In genomic region chr18:77035788-77036187, GRCh38 we compare ENCODE assay signal across 8 cellular contexts.
DNase-seq lines count a peak whose midpoint lies in the region; ATAC-seq, FAIRE-seq and TF ChIP-seq lines count a peak whose summit lies in the region.
"Not testable (repeated sequence)": the region's sequence is repeated elsewhere in the genome, so short reads cannot be mapped to it uniquely, and the experiment has no call there.

No MANE protein-coding gene starts in this region.

- H3K4me3 Mint-ChIP-seq in CD4-positive, CD25-positive, alpha-beta regulatory T cell; activated CD4-positive, alpha-beta T cell treated with anti-CD3 and anti-CD28 coated beads, Interleukin-2, amount 10 ng/mL, durations not matched to agents 24 days and 14 days; astrocyte (ENCODE audit: unreplicated experiment): not testable (repeated sequence)
- peak overlapping the region; percentile 0 for H3K4me3 Mint-ChIP-seq in natural killer cell treated with Interleukin-12 subunit alpha and Interleukin-12 subunit beta and Interleukin-15 and Interleukin-18, amount 100 ng/mL, for 72 hours

- H3K4me3 ChIP-seq in CD4-positive, CD25-positive, alpha-beta regulatory T cell (ENCODE audit: low read depth, low read length); IMR-90 (ENCODE audit: insufficient read depth, low read depth, low read length); astrocyte (ENCODE audit: insufficient read depth, low read depth, low read length); fibroblast of the aortic adventitia (ENCODE audit: low read depth, low read length): not testable (repeated sequence)

- BruUV-seq in IMR-90 (replicated peaks; lab: Mats Ljungman, UMichigan) = not testable (repeated sequence)

- not testable (repeated sequence) for H4K8ac ChIP-seq in IMR-90 (ENCODE audit: low read depth in 2 of 2, low read length in 2 of 2)

- peak overlapping the region; percentile 46 to 87 (median 50) for H3K27ac Mint-ChIP-seq in CD4-positive, CD25-positive, alpha-beta regulatory T cell
- peak overlapping the region; percentile 53 for H3K27ac Mint-ChIP-seq in activated CD4-positive, alpha-beta T cell treated with anti-CD3 and anti-CD28 coated beads, Interleukin-2, amount 10 ng/mL, durations not matched to agents 24 days and 14 days
- not testable (repeated sequence) for H3K27ac Mint-ChIP-seq in astrocyte (ENCODE audit: unreplicated experiment)
- H3K27ac Mint-ChIP-seq in natural killer cell treated with Interleukin-12 subunit alpha and Interleukin-12 subunit beta and Interleukin-15 and Interleukin-18, amount 100 ng/mL, for 72 hours = peak overlapping the region in 1 of 2 donors; percentile 61

- in situ Hi-C loops in IMR-90 (cut with MboI; ENCODE audit: low sequenced_read_pairs) = not testable (repeated sequence)

- H3K4me2 ChIP-seq in IMR-90 (ENCODE audit: low read depth, low read length) (peak overlapping the region; percentile 52; the same call in 1 of the 2 replicates), astrocyte (ENCODE audit: low read length) (peak overlapping the region; percentile 71)

- WGBS in IMR-90 (ENCODE audit: extremely low coverage in 2 of 2, insufficient read length in 1 of 2), 2 experiments = no CpG with 5 or more reads among the region's 4 CpGs

- TF ChIP-seq RAD21 in IMR-90 (IDR thresholded peaks at IDR 0.05; ENCODE audit: low read length) = not testable (repeated sequence)

- H3K14ac ChIP-seq in IMR-90 (replicated peaks; ENCODE audit: low read depth, low read length) = not testable (repeated sequence)

- H4K91ac ChIP-seq in IMR-90 (ENCODE audit: insufficient read depth, low read depth, low read length) = not testable (repeated sequence)

- H3K9ac ChIP-seq in IMR-90 (ENCODE audit: low read depth, low read length) = not testable (repeated sequence)
- H3K9ac ChIP-seq in astrocyte (ENCODE audit: low read length) = peak overlapping the region; percentile 60

- peaks cover 17% of the 10 kb centered on the region for H3K4me1 ChIP-seq in CD4-positive, CD25-positive, alpha-beta regulatory T cell (ENCODE audit: control insufficient read depth, insufficient read depth, low read length, poor library complexity, severe bottlenecking)
- H3K4me1 ChIP-seq in IMR-90 (ENCODE audit: control insufficient read depth, insufficient read depth, low read length) = not testable (repeated sequence)
- H3K4me1 ChIP-seq in astrocyte (ENCODE audit: insufficient read depth, low read length) = peaks cover 22% of the 10 kb centered on the region

- CTCF ChIA-PET in IMR-90 (lab: Yijun Ruan, JAX) = not testable (repeated sequence)

- intact Hi-C loops in IMR-90 (cut with micrococcal nuclease); activated CD4-positive, alpha-beta T cell treated with anti-CD3 and anti-CD28 coated beads, Interleukin-2, amount 10 ng/mL, durations not matched to agents 24 days and 14 days (cut with micrococcal nuclease): not testable (repeated sequence)

- TF ChIP-seq CTCF in IMR-90 (conservative IDR thresholded peaks at IDR 0.05; ENCODE audit: low read depth, low read length); astrocyte (IDR thresholded peaks at IDR 0.05; ENCODE audit: insufficient read depth, low read depth, low read length); fibroblast of the aortic adventitia (IDR thresholded peaks at IDR 0.05; ENCODE audit: insufficient read depth, low read length): not testable (repeated sequence)

- H3K4me1 Mint-ChIP-seq in CD4-positive, CD25-positive, alpha-beta regulatory T cell = peaks cover 34 to 66% (median 45%) of the 10 kb centered on the region in 4 donors
- H3K4me1 Mint-ChIP-seq in activated CD4-positive, alpha-beta T cell treated with anti-CD3 and anti-CD28 coated beads, Interleukin-2, amount 10 ng/mL, durations not matched to agents 24 days and 14 days = peaks cover 23% of the 10 kb centered on the region
- not testable (repeated sequence) for H3K4me1 Mint-ChIP-seq in astrocyte (ENCODE audit: low read depth, unreplicated experiment)
- peaks cover 66 to 70% of the 10 kb centered on the region in 2 donors for H3K4me1 Mint-ChIP-seq in natural killer cell treated with Interleukin-12 subunit alpha and Interleukin-12 subunit beta and Interleukin-15 and Interleukin-18, amount 100 ng/mL, for 72 hours (ENCODE audit: low read depth in 2 of 2)

- not testable (repeated sequence) for H3K4ac ChIP-seq in IMR-90 (ENCODE audit: low read depth, low read length)

- H3K9me1 ChIP-seq in IMR-90 (ENCODE audit: insufficient read depth, low read length) = not testable (repeated sequence)

- not testable (repeated sequence) for H3K9me3 ChIP-seq in CD4-positive, CD25-positive, alpha-beta regulatory T cell (ENCODE audit: control insufficient read depth in 2 of 2, low read length in 2 of 2); IMR-90 (ENCODE audit: control insufficient read depth, insufficient read depth, low read length); astrocyte (ENCODE audit: insufficient read depth, low read depth, low read length)

- not testable (repeated sequence) for DNase-seq in CD4-positive, CD25-positive, alpha-beta regulatory T cell; activated CD4-positive, alpha-beta T cell treated with anti-CD3 and anti-CD28 coated beads, Interleukin-2, amount 10 ng/mL, durations not matched to agents 24 days and 14 days; natural killer cell treated with Interleukin-12 subunit alpha and Interleukin-12 subunit beta and Interleukin-15 and Interleukin-18, amount 100 ng/mL, for 72 hours (ENCODE audit: low spot score)
- DNase-seq in IMR-90 = peak; percentile 62
- peak; percentile 7 for DNase-seq in astrocyte (ENCODE audit: low read depth)
- peak; percentile 29 for DNase-seq in fibroblast of the aortic adventitia (ENCODE audit: low read depth)
- peak; percentile 54 for DNase-seq in stromal cell of bone marrow (ENCODE audit: low read depth)

- H2BK20ac ChIP-seq in IMR-90 (ENCODE audit: low read depth, low read length) = not testable (repeated sequence)

- not testable (repeated sequence) for H3K18ac ChIP-seq in IMR-90 (ENCODE audit: low read depth, low read length)

- not testable (repeated sequence) for H3K79me2 ChIP-seq in astrocyte (ENCODE audit: insufficient read depth, low read length)

- peaks cover 29% of the 10 kb centered on the region for H3K36me3 Mint-ChIP-seq in CD4-positive, CD25-positive, alpha-beta regulatory T cell
- peaks cover 32% of the 10 kb centered on the region for H3K36me3 Mint-ChIP-seq in activated CD4-positive, alpha-beta T cell treated with anti-CD3 and anti-CD28 coated beads, Interleukin-2, amount 10 ng/mL, durations not matched to agents 24 days and 14 days (ENCODE audit: low read depth)
- H3K36me3 Mint-ChIP-seq in astrocyte (ENCODE audit: low read depth, unreplicated experiment); natural killer cell treated with Interleukin-12 subunit alpha and Interleukin-12 subunit beta and Interleukin-15 and Interleukin-18, amount 100 ng/mL, for 72 hours: not testable (repeated sequence)

- not testable (repeated sequence) for H2BK15ac ChIP-seq in IMR-90 (ENCODE audit: low read depth, low read length)

- H2AFZ ChIP-seq in IMR-90 (replicated peaks; ENCODE audit: low read length, poor library complexity); astrocyte (ENCODE audit: low read depth, low read length): not testable (repeated sequence)

- H3K27me3 Mint-ChIP-seq in CD4-positive, CD25-positive, alpha-beta regulatory T cell; activated CD4-positive, alpha-beta T cell treated with anti-CD3 and anti-CD28 coated beads, Interleukin-2, amount 10 ng/mL, durations not matched to agents 24 days and 14 days; astrocyte (ENCODE audit: low read depth, unreplicated experiment); natural killer cell treated with Interleukin-12 subunit alpha and Interleukin-12 subunit beta and Interleukin-15 and Interleukin-18, amount 100 ng/mL, for 72 hours: not testable (repeated sequence)

- not testable (repeated sequence) for H3K9me3 Mint-ChIP-seq in CD4-positive, CD25-positive, alpha-beta regulatory T cell; activated CD4-positive, alpha-beta T cell treated with anti-CD3 and anti-CD28 coated beads, Interleukin-2, amount 10 ng/mL, durations not matched to agents 24 days and 14 days; astrocyte (ENCODE audit: unreplicated experiment); natural killer cell treated with Interleukin-12 subunit alpha and Interleukin-12 subunit beta and Interleukin-15 and Interleukin-18, amount 100 ng/mL, for 72 hours

- not testable (repeated sequence) for H3K56ac ChIP-seq in IMR-90 (ENCODE audit: extremely low read depth, insufficient read depth, low read length)

- ATAC-seq in CD4-positive, CD25-positive, alpha-beta regulatory T cell (ENCODE audit: low read depth in 2 of 2); natural killer cell treated with Interleukin-12 subunit alpha and Interleukin-12 subunit beta and Interleukin-15 and Interleukin-18, amount 100 ng/mL, for 72 hours: not testable (repeated sequence)
- peak; percentile 64 for ATAC-seq in IMR-90 (ENCODE audit: low read depth)

- POLR2A ChIA-PET in IMR-90 (lab: Charles Lee; ENCODE audit: unreplicated experiment) = interaction anchor here (0.6 kb wide), 1 partner anchor 175 kb away, joined by 8 read pairs; no protein-coding TSS in a partner anchor

- peaks cover 48% of the 10 kb centered on the region for H3K36me3 ChIP-seq in CD4-positive, CD25-positive, alpha-beta regulatory T cell (ENCODE audit: control insufficient read depth, insufficient read depth, low read length)
- H3K36me3 ChIP-seq in IMR-90 (ENCODE audit: control insufficient read depth, insufficient read depth, low read length); astrocyte (ENCODE audit: insufficient read depth, low read length): not testable (repeated sequence)

- H3K23ac ChIP-seq in IMR-90 (ENCODE audit: low read depth, low read length) = 0 out of 2 replicates have a peak overlapping the region, but pooled peaks have one; percentile 42

- not testable (repeated sequence) for H4K5ac ChIP-seq in IMR-90 (ENCODE audit: low read depth, low read length)

- H2BK120ac ChIP-seq in IMR-90 (ENCODE audit: low read depth, low read length) = not testable (repeated sequence)

- H2BK5ac ChIP-seq in IMR-90 (ENCODE audit: low read depth, low read length, poor library complexity, severe bottlenecking) = not testable (repeated sequence)

- not testable (repeated sequence) for H2AK5ac ChIP-seq in IMR-90 (ENCODE audit: low read depth, low read length)

- not testable (repeated sequence) for H4K20me1 ChIP-seq in IMR-90 (ENCODE audit: insufficient read depth, low read length); astrocyte (ENCODE audit: insufficient read depth, low read length)

- not testable (repeated sequence) for H2AK9ac ChIP-seq in IMR-90 (replicated peaks; ENCODE audit: low read depth, low read length, poor library complexity)

- H3K27me3 ChIP-seq in CD4-positive, CD25-positive, alpha-beta regulatory T cell (ENCODE audit: control insufficient read depth, insufficient read depth, low read length); IMR-90 (ENCODE audit: control insufficient read depth, insufficient read depth, low read length); astrocyte (ENCODE audit: insufficient read depth, low read length): not testable (repeated sequence)

- dilution Hi-C loops in IMR-90 (cut with HindIII; ENCODE audit: low sequenced_read_pairs, unreplicated experiment) = not testable (repeated sequence)

- not testable (repeated sequence) for TF ChIP-seq POLR2A in IMR-90 (IDR thresholded peaks at IDR 0.05; ENCODE audit: low read depth, low read length)

- H3K79me1 ChIP-seq in IMR-90 (ENCODE audit: low read depth in 1 of 2, low read length in 2 of 2) = not testable (repeated sequence)

- not testable (repeated sequence) for FAIRE-seq in astrocyte (lab: Jason Lieb, UNC)

- not testable (repeated sequence) for H3K27ac ChIP-seq in CD4-positive, CD25-positive, alpha-beta regulatory T cell (ENCODE audit: insufficient read depth, low read length, poor library complexity, severe bottlenecking); IMR-90 (ENCODE audit: insufficient read depth, low read length); astrocyte (ENCODE audit: low read depth, low read length)
- H3K27ac ChIP-seq in cingulate gyrus (ENCODE audit: low read depth, low read length) = peak overlapping the region; percentile 80
